15 cellular contexts compared by ENCODE assay signal in the genomic region with DNA sequence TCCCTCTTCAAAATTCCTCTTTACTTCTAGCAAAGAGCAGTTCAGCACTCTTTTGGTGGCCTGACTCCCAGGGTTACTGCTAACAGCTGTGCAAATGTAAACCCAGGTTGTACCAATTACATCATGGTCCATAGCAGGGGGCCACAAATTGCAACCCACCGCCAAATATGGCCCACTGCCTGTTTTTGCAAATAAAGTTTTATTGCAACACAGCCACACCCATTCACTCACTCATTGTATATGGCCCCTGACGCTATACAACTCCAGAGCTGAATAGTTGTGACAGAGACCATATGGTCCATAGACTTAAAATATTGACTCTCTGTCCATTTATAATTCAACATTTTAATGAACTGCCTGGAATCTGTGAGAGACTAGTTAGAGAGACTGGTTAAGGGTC.
DNase-seq lines count a peak whose midpoint lies in the region; ATAC-seq and TF ChIP-seq lines count a peak whose summit lies in the region.
"Had no signal": no experiment of that assay in that cellular context is flagged by ENCODE, and none has a peak within 500 bp of the region (broad histone marks: within the 10 kb centered on the region; RNA-seq: fewer than 3 reads in every experiment).

No MANE protein-coding gene starts in this region.

- H3K27ac ChIP-seq in AG04450 (ENCODE audit: low read depth, low read length) (peak overlapping the region; percentile 31), IMR-90 (ENCODE audit: insufficient read depth, low read length) (no peak overlapping the region), ovary (no peak overlapping the region)
- H3K27ac ChIP-seq: BLaER1 had no signal

- no peak overlapping the region for H3K56ac ChIP-seq in IMR-90 (ENCODE audit: extremely low read depth, insufficient read depth, low read length)

- 0 out of 2 replicates have a peak overlapping the region, but pooled peaks have one; percentile 38 for H3K14ac ChIP-seq in IMR-90 (replicated peaks; ENCODE audit: low read depth, low read length)

- H3K4me3 ChIP-seq in AG04450 (ENCODE audit: low read depth, low read length) = no peak overlapping the region
- no peak overlapping the region for H3K4me3 ChIP-seq in IMR-90 (ENCODE audit: insufficient read depth, low read depth, low read length)
- no peak overlapping the region for H3K4me3 ChIP-seq in choroid plexus epithelial cell (ENCODE audit: low read depth, low read length)
- no peak overlapping the region for H3K4me3 ChIP-seq in ovary
- H3K4me3 ChIP-seq: BLaER1, HAP-1 had no signal

- no peak overlapping the region for H3K9ac ChIP-seq in IMR-90 (ENCODE audit: low read depth, low read length)
- H3K9ac ChIP-seq: BLaER1 had no signal

- 86% methylated on average over 1 of the region's 2 CpGs; no CpG with 5 or more reads in 1 of the 2 experiments for whole genome bisulfite sequencing in IMR-90 (ENCODE audit: extremely low coverage in 2 of 2, insufficient read length in 1 of 2), 2 experiments
- WGBS in ovary, 3 donors = 76 to 86% (median 83%) methylated on average over 2 of the region's 2 CpGs

- peak overlapping the region; percentile 18; the same call in 1 of the 2 replicates for H2BK20ac ChIP-seq in IMR-90 (ENCODE audit: low read depth, low read length)

- peaks cover 4% of the 10 kb centered on the region; the same call in 1 of the 2 replicates for H3K9me1 ChIP-seq in IMR-90 (ENCODE audit: insufficient read depth, low read length)

- no peaks in the 10 kb centered on the region for H3K79me1 ChIP-seq in IMR-90 (ENCODE audit: low read depth in 1 of 2, low read length in 2 of 2)

- DNase-seq in AG04450 (ENCODE audit: low read depth, low spot score) = no peak
- no peak for DNase-seq in IMR-90
- DNase-seq in choroid plexus epithelial cell (ENCODE audit: low read depth) = peak; percentile 24
- no peak for DNase-seq in mesothelial cell of epicardium (ENCODE audit: low spot score in 2 of 2, unreplicated experiment in 2 of 2)
- no peak for DNase-seq in ovary
- DNase-seq in mucosa of gallbladder (ENCODE audit: low spot score) = no peak
- DNase-seq: Caco-2; CD8-positive, alpha-beta memory T cell; GF-D8; GOT3; HFFc6 had no signal

- no peaks in the 10 kb centered on the region for H3K36me3 Mint-ChIP-seq in mesothelial cell of epicardium
- H3K36me3 Mint-ChIP-seq: CD8-positive, alpha-beta memory T cell had no signal

- H3K4me3 Mint-ChIP-seq in mesothelial cell of epicardium = no peak overlapping the region
- H3K4me3 Mint-ChIP-seq: CD8-positive, alpha-beta memory T cell; HFFc6 had no signal

- CTCF ChIA-PET in AG04450 (lab: Charles Lee) (interaction anchor here (1.6 to 6.5 kb wide), 5 partner anchors 64 to 326 kb away, joined by 3 to 295 read pairs (median 57); no protein-coding TSS in a partner anchor), IMR-90 (lab: Yijun Ruan, JAX) (interaction anchor here (1.9 to 5.4 kb wide), 2 partner anchors 316 to 321 kb away, joined by 7 to 50 read pairs; no protein-coding TSS in a partner anchor)

- H2AK9ac ChIP-seq in IMR-90 (replicated peaks; ENCODE audit: low read depth, low read length, poor library complexity) = no peak overlapping the region

- H2BK5ac ChIP-seq in IMR-90 (ENCODE audit: low read depth, low read length, poor library complexity, severe bottlenecking) = no peak overlapping the region

- intact Hi-C loops in IMR-90 (cut with micrococcal nuclease) (loop anchor here (5.0 kb wide), 1 partner anchor 517 kb away; no protein-coding TSS in a partner anchor), ovary (cut with DNase I) (loop anchor here in 1 of 4 donors (5.0 kb wide), 1 partner anchor 322 kb away; no protein-coding TSS in a partner anchor)

- H2AK5ac ChIP-seq in IMR-90 (ENCODE audit: low read depth, low read length) = no peak overlapping the region; the same call in 1 of the 2 replicates

- H3K9me3 ChIP-seq in AG04450 (ENCODE audit: control insufficient read depth, insufficient read depth, low read length) (peaks cover under 1% of the 10 kb centered on the region), IMR-90 (ENCODE audit: control insufficient read depth, insufficient read depth, low read length) (no peaks in the 10 kb centered on the region), ovary (no peaks in the 10 kb centered on the region)

- POLR2A ChIA-PET in AG04450 (lab: Yijun Ruan, JAX) = interaction anchor here (0.5 to 0.7 kb wide), 2 partner anchors 319 to 322 kb away, joined by 6 to 9 read pairs; no protein-coding TSS in a partner anchor
- POLR2A ChIA-PET in IMR-90 (lab: Charles Lee; ENCODE audit: unreplicated experiment) = interaction anchor here (0.5 kb wide), 1 partner anchor 1320 kb away, joined by 5 read pairs; no protein-coding TSS in a partner anchor

- dilution Hi-C loops in IMR-90 (cut with HindIII; ENCODE audit: low sequenced_read_pairs, unreplicated experiment) = no loop called here

- ATAC-seq in IMR-90 (ENCODE audit: low read depth) (no peak), HG03159 (IDR thresholded peaks at IDR 0.05; ENCODE audit: unreplicated experiment) (no peak), HG03469 (IDR thresholded peaks at IDR 0.05; ENCODE audit: unreplicated experiment) (no peak)

- H2BK120ac ChIP-seq in IMR-90 (ENCODE audit: low read depth, low read length) = peak overlapping the region; percentile 89

- BruUV-seq in IMR-90 (replicated peaks; lab: Mats Ljungman, UMichigan) = no TSS peak

- peak overlapping the region in 1 of 2 experiments; percentile 83; a peak in 1 of 4 replicates for H4K8ac ChIP-seq in IMR-90 (ENCODE audit: low read depth in 2 of 2, low read length in 2 of 2)

- no peak for TF ChIP-seq RAD21 in IMR-90 (IDR thresholded peaks at IDR 0.05; ENCODE audit: low read length)

- H4K91ac ChIP-seq in IMR-90 (ENCODE audit: insufficient read depth, low read depth, low read length) = peak overlapping the region; percentile 62; the same call in 1 of the 2 replicates

- H3K9me3 Mint-ChIP-seq in mesothelial cell of epicardium = peaks cover 8% of the 10 kb centered on the region
- H3K9me3 Mint-ChIP-seq: CD8-positive, alpha-beta memory T cell had no signal

- H3K18ac ChIP-seq in IMR-90 (ENCODE audit: low read depth, low read length) = no peak overlapping the region

- no peak for TF ChIP-seq EP300 in ovary (IDR thresholded peaks at IDR 0.05)

- H2AFZ ChIP-seq in IMR-90 (replicated peaks; ENCODE audit: low read length, poor library complexity) = peak overlapping the region; percentile 9

- TF ChIP-seq CTCF in AG04450 (IDR thresholded peaks at IDR 0.05; ENCODE audit: low read depth, low read length) = no peak
- no peak for TF ChIP-seq CTCF in IMR-90 (conservative IDR thresholded peaks at IDR 0.05; ENCODE audit: low read depth, low read length)
- TF ChIP-seq CTCF in choroid plexus epithelial cell (conservative IDR thresholded peaks at IDR 0.05; ENCODE audit: low read depth, low read length) = no peak
- TF ChIP-seq CTCF in mesothelial cell of epicardium (IDR thresholded peaks at IDR 0.05; ENCODE audit: unreplicated experiment) = no peak
- TF ChIP-seq CTCF in ovary (IDR thresholded peaks at IDR 0.05) = no peak

- peaks cover 5% of the 10 kb centered on the region; the same call in 1 of the 2 replicates for H3K4me1 ChIP-seq in IMR-90 (ENCODE audit: control insufficient read depth, insufficient read depth, low read length)
- no peaks in the 10 kb centered on the region for H3K4me1 ChIP-seq in ovary (ENCODE audit: insufficient read depth)

- no peaks in the 10 kb centered on the region for H3K27me3 Mint-ChIP-seq in mesothelial cell of epicardium (ENCODE audit: low read depth)

- no peaks in the 10 kb centered on the region for H3K27me3 ChIP-seq in AG04450 (ENCODE audit: control insufficient read depth, insufficient read depth, low read length)
- no peaks in the 10 kb centered on the region for H3K27me3 ChIP-seq in IMR-90 (ENCODE audit: control insufficient read depth, insufficient read depth, low read length)
- no peaks in the 10 kb centered on the region for H3K27me3 ChIP-seq in ovary
- H3K27me3 ChIP-seq: BLaER1 had no signal

- no peak overlapping the region for H3K23ac ChIP-seq in IMR-90 (ENCODE audit: low read depth, low read length)

- H3K4ac ChIP-seq in IMR-90 (ENCODE audit: low read depth, low read length) = peak overlapping the region; percentile 48; the same call in 1 of the 2 replicates

- H3K36me3 ChIP-seq in IMR-90 (ENCODE audit: control insufficient read depth, insufficient read depth, low read length) (no peaks in the 10 kb centered on the region), ovary (no peaks in the 10 kb centered on the region)
- H3K36me3 ChIP-seq: BLaER1, HAP-1 had no signal

- no peaks in the 10 kb centered on the region for H4K20me1 ChIP-seq in IMR-90 (ENCODE audit: insufficient read depth, low read length)
- H4K20me1 ChIP-seq: BLaER1 had no signal

- H4K5ac ChIP-seq in IMR-90 (ENCODE audit: low read depth, low read length) = no peak overlapping the region

- TF ChIP-seq POLR2A in IMR-90 (IDR thresholded peaks at IDR 0.05; ENCODE audit: low read depth, low read length) (no peak), ovary (IDR thresholded peaks at IDR 0.05) (no peak)

- no peak overlapping the region for H3K4me2 ChIP-seq in IMR-90 (ENCODE audit: low read depth, low read length)
- H3K4me2 ChIP-seq: BLaER1 had no signal

- peak overlapping the region; percentile 49 for H2BK15ac ChIP-seq in IMR-90 (ENCODE audit: low read depth, low read length)

- H3K4me1 Mint-ChIP-seq in mesothelial cell of epicardium = peaks cover 56% of the 10 kb centered on the region

- in situ Hi-C loops in IMR-90 (cut with MboI; ENCODE audit: low sequenced_read_pairs) = loop anchor here (5.0 kb wide), 1 partner anchor 322 kb away; no protein-coding TSS in a partner anchor

- peak overlapping the region; percentile 87 for H3K27ac Mint-ChIP-seq in mesothelial cell of epicardium
- H3K27ac Mint-ChIP-seq: CD8-positive, alpha-beta memory T cell; HFFc6 had no signal

TF ChIP-seq in IMR-90, 13 proteins besides CTCF, POLR2A, EP300 and RAD21 (continues in another document):
- no peak for TF ChIP-seq FOS (IDR thresholded peaks at IDR 0.05; ENCODE audit: low read depth, low read length)
- no peak for TF ChIP-seq RCOR1 (IDR thresholded peaks at IDR 0.05; ENCODE audit: insufficient replicate concordance, low read length)
- TF ChIP-seq, protein P1, sequence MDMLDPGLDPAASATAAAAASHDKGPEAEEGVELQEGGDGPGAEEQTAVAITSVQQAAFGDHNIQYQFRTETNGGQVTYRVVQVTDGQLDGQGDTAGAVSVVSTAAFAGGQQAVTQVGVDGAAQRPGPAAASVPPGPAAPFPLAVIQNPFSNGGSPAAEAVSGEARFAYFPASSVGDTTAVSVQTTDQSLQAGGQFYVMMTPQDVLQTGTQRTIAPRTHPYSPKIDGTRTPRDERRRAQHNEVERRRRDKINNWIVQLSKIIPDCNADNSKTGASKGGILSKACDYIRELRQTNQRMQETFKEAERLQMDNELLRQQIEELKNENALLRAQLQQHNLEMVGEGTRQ (IDR thresholded peaks at IDR 0.05; ENCODE audit: low read depth, low read length) = no peak
- no peak for TF ChIP-seq MXI1 (IDR thresholded peaks at IDR 0.05; ENCODE audit: borderline replicate concordance, low read depth, low read length)
- TF ChIP-seq CEBPB (IDR thresholded peaks at IDR 0.05; ENCODE audit: low read depth, low read length) = no peak
- TF ChIP-seq CHD1 (IDR thresholded peaks at IDR 0.05; ENCODE audit: low read depth, low read length) = no peak
